Comparison of ENCODE assay signal across 11 cellular contexts in the genomic region with DNA sequence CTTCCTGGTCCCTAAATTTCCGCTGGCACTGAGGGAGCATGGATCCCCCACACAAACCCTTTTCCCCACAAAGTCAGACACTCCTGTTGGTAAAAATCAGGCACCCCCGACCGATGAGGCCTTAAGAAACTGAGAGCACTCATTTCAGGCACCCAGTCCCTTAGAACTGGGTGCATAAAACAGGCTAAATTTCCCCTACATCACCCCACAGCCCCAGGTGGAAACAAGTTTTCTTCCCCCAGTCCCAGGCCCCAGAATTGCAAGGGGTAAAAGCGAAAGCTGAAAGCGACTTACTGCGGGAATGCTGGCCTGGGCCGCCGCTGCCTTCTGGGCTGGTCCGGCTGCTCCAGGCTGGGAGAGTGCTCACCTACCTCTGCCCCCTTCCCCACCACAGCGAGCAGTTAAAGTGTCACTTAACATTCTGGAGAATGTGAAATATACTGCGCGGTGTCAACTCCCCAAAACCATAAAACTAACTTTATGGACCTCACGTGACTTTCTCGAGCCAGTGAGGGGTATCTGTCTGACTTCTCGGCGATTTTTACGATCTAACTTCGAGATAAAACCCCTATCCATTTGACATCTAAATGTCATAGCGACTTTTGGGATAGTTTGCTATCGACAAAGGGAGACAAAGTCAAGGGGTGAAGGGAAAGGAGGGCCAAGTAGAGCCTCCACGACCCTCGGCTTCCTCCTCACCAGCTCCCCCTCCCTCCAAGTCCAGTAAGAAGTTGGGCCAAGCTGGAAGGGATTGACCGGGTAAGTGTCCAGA. TPM values are rescaled to one million over a fixed set of nuclear protein-coding genes. Genes with fewer than 3 reads are reported as not detected.
DNase-seq lines count a peak whose midpoint lies in the region; ATAC-seq and TF ChIP-seq lines count a peak whose summit lies in the region.
"Had no signal": no experiment of that assay in that cellular context is flagged by ENCODE, and none has a peak within 500 bp of the region (broad histone marks: within the 10 kb centered on the region; RNA-seq: fewer than 3 reads in every experiment).

A gene (minus strand): TSS at position 411 of the 772 bp plus-strand sequence. CDS start 37,767 bp downstream, outside the sequence.

- DNase-seq in Panc1 (ENCODE audit: low read depth, low spot score) (no peak), hepatocyte (ENCODE audit: low spot score) (no peak), skeletal muscle cell (ENCODE audit: low read depth) (no peak), cortex of kidney (lab: John Stamatoyannopoulos, UW) (no peak), MM.1S (no peak)
- DNase-seq: GDM1, NCI-H1092, right cardiac atrium had no signal

- H3K9ac ChIP-seq in MM.1S (ENCODE audit: low read length), result no peak within 1 kb of the TSS

- H3K36me3 ChIP-seq in Panc1 (ENCODE audit: control insufficient read depth, insufficient read depth, low read length) (no peaks in the 10 kb centered on the region), hepatocyte (replicated peaks; ENCODE audit: insufficient read depth, low read depth) (no peaks in the 10 kb centered on the region), MM.1S (replicated peaks; ENCODE audit: insufficient read depth, low read length) (no peaks in the 10 kb centered on the region)

- peak within 1 kb of the TSS; percentile 8 for H3K4me3 ChIP-seq in GM08714 (ENCODE audit: low read length)
- peak within 1 kb of the TSS; percentile 70 to 99 for H3K4me3 ChIP-seq in Panc1 (ENCODE audit: low read depth in 2 of 2, low read length in 2 of 2)
- no peak within 1 kb of the TSS for H3K4me3 ChIP-seq in hepatocyte
- peak within 1 kb of the TSS; percentile 60 for H3K4me3 ChIP-seq in skeletal muscle cell (ENCODE audit: low read depth, low read length)
- H3K4me3 ChIP-seq in MM.1S (ENCODE audit: low read length), result no peak within 1 kb of the TSS

- H3K4me1 ChIP-seq in Panc1 (ENCODE audit: control insufficient read depth, insufficient read depth, low read length) (peaks cover 78% of the 10 kb centered on the region), hepatocyte (ENCODE audit: insufficient read depth) (no peaks in the 10 kb centered on the region), MM.1S (ENCODE audit: low read length) (peaks cover 6% of the 10 kb centered on the region)

- H3K4me2 ChIP-seq in hepatocyte (peak within 1 kb of the TSS; percentile 93), MM.1S (ENCODE audit: low read depth, low read length) (no peak within 1 kb of the TSS)

- CTCF ChIA-PET in Panc1 (lab: Charles Lee), result interaction anchor here (0.6 to 1.6 kb wide), 3 partner anchors 252 to 327 kb away, joined by 3 to 6 read pairs (median 3); no protein-coding TSS in a partner anchor

- WGBS in hepatocyte (ENCODE audit: low lambda C conversion rate, missing lambda C conversion rate), result 18% methylated on average over 23 of the region's 23 CpGs

- ATAC-seq in Panc1, result peak; percentile 2; the same call in 1 of the 2 replicates
- no peak for ATAC-seq in GM19397 (IDR thresholded peaks at IDR 0.05; ENCODE audit: unreplicated experiment)
- no peak for ATAC-seq in GM18861 (IDR thresholded peaks at IDR 0.05; ENCODE audit: unreplicated experiment)
- ATAC-seq: right cardiac atrium had no signal

- no peaks in the 10 kb centered on the region for H3F3A ChIP-seq in MM.1S (ENCODE audit: insufficient read depth, low read length)

- H2AFZ ChIP-seq in hepatocyte (peak within 1 kb of the TSS; percentile 1), MM.1S (ENCODE audit: low read length) (no peak within 1 kb of the TSS)

- H3K27ac ChIP-seq in Panc1 (ENCODE audit: low read length), result peak within 1 kb of the TSS; percentile 99
- peak within 1 kb of the TSS; percentile 30 for H3K27ac ChIP-seq in hepatocyte
- no peak within 1 kb of the TSS for H3K27ac ChIP-seq in MM.1S (ENCODE audit: low read length)

- H3K79me2 ChIP-seq in hepatocyte, result peaks cover 13% of the 10 kb centered on the region
- no peaks in the 10 kb centered on the region for H3K79me2 ChIP-seq in MM.1S (ENCODE audit: low read length)

- TF ChIP-seq CTCF in Panc1 (IDR thresholded peaks at IDR 0.05) (no peak), hepatocyte (IDR thresholded peaks at IDR 0.05; ENCODE audit: poor library complexity) (no peak), MM.1S (IDR thresholded peaks at IDR 0.05; ENCODE audit: low read length) (no peak)

- H4K20me1 ChIP-seq in hepatocyte (ENCODE audit: insufficient read depth, poor library complexity, severe bottlenecking), result no peaks in the 10 kb centered on the region
- no peaks in the 10 kb centered on the region for H4K20me1 ChIP-seq in MM.1S (ENCODE audit: insufficient read depth, low read length)

- H3K9me3 ChIP-seq in Panc1 (ENCODE audit: control insufficient read depth, insufficient read depth, low read depth, low read length) (no peaks in the 10 kb centered on the region), hepatocyte (ENCODE audit: low read depth) (no peaks in the 10 kb centered on the region), MM.1S (replicated peaks; ENCODE audit: insufficient read depth, low read length) (no peaks in the 10 kb centered on the region)

- H3K27me3 ChIP-seq in Panc1 (ENCODE audit: control insufficient read depth, insufficient read depth, low read length) (no peaks in the 10 kb centered on the region), hepatocyte (peaks cover 93% of the 10 kb centered on the region), MM.1S (replicated peaks; ENCODE audit: insufficient read depth, low read length) (peaks cover 17% of the 10 kb centered on the region)

- intact Hi-C loops in Panc1 (cut with micrococcal nuclease; ENCODE audit: unreplicated experiment), result no loop called here

- POLR2A ChIA-PET in Panc1 (lab: Charles Lee), result interaction anchor here (0.6 to 1.4 kb wide), 5 partner anchors 17 to 29 kb away, joined by 3 to 6 read pairs (median 4); a partner anchor contains a TSS

- in situ Hi-C loops in Panc1 (cut with HindIII; ENCODE audit: low pct_unique_long_range_greater_than_20kb, low sequenced_read_pairs), result no loop called here

- H3K9me2 ChIP-seq in hepatocyte (replicated peaks; ENCODE audit: insufficient read depth) (no peaks in the 10 kb centered on the region), MM.1S (replicated peaks; ENCODE audit: insufficient read depth, low read length) (no peaks in the 10 kb centered on the region)

- no TSS peak for BruUV-seq in Panc1 (replicated peaks; lab: Mats Ljungman, UMichigan)

RNA-seq across cellular contexts. Expression of the gene that starts here (rescaled TPM):
- 127 TPM for total RNA-seq in Panc1 (2021; ENCODE audit: unreplicated experiment)
- polyA plus RNA-seq in Panc1 (2012; ENCODE audit: insufficient read length), result 113 TPM
- 1.8 and 5.9 TPM in 2 replicates for total RNA-seq in hepatocyte
- polyA plus RNA-seq in hepatocyte, result 1.8 and 4.0 TPM in 2 replicates

Comparison
In these comparisons a context has a peak if more than half of its experiments do, and no peak if none do; other contexts are left out.
1. RNA of the gene that starts here (total RNA-seq): 127 TPM in Panc1 (single experiment); 1.8 to 5.9 TPM in hepatocyte; every median in the first group is over 10 times any median in the second.
2. H3K4me3 ChIP-seq: peak in GM08714 (single experiment), Panc1 (2 of 2) and skeletal muscle cell (single experiment); none in hepatocyte (single experiment) and MM.1S (single experiment).